Comparison of ENCODE assay signal across 7 cellular contexts in genomic region chr15:65792130-65792987, GRCh38. TPM values are rescaled to one million over a fixed set of nuclear protein-coding genes. Genes with fewer than 3 reads are reported as not detected.
A peak's percentile ranks its signal among the peaks of the same experiment; 100 is the strongest.
DNase-seq lines count a peak whose midpoint lies in the region; ATAC-seq and TF ChIP-seq lines count a peak whose summit lies in the region.

Gene DENND4A, minus strand, starts transcription at chr15:65792293. Its CDS starts 35,843 bp downstream, at chr15:65756450.

- H3K4me3 ChIP-seq in astrocyte of the cerebellum (ENCODE audit: low read depth, low read length): peak within 1 kb of the TSS; percentile 81

- DNase-seq in NCI-H2029 (lab: John Stamatoyannopoulos, UW) (peak; percentile 86), T-helper 22 cell (ENCODE audit: low read depth) (peak; percentile 97), astrocyte of the cerebellum (ENCODE audit: low read depth) (peak; percentile 94), hepatic stellate cell (ENCODE audit: low spot score) (peak; percentile 91), renal cortical epithelial cell (ENCODE audit: low read depth) (peak; percentile 97)

- ATAC-seq in GM18505 (IDR thresholded peaks at IDR 0.05; ENCODE audit: unreplicated experiment): peak; percentile 75
- ATAC-seq in HG02973 (IDR thresholded peaks at IDR 0.05; ENCODE audit: unreplicated experiment): peak; percentile 76

- in situ Hi-C loops in astrocyte of the cerebellum (cut with HindIII; ENCODE audit: low sequenced_read_pairs): no loop called here

- no peak for TF ChIP-seq CTCF in astrocyte of the cerebellum (IDR thresholded peaks at IDR 0.05; ENCODE audit: low read depth, low read length, missing control alignments)

- TF ChIP-seq POLR2A in GM18505 (IDR thresholded peaks at IDR 0.05; ENCODE audit: borderline replicate concordance, extremely low read depth, insufficient read depth, insufficient read length): peak; percentile 79

RNA-seq across cellular contexts. Expression of gene DENND4A, which starts in this region (rescaled TPM):
- 9.7 and 33.0 TPM in 2 replicates for total RNA-seq in renal cortical epithelial cell

Comparison
In these comparisons a context has a peak if more than half of its experiments do, and no peak if none do; other contexts are left out.
1. Peak in every context shown above with its lines: DNase-seq, ATAC-seq and H3K4me3 ChIP-seq.